Comparison of ENCODE assay signal across 8 cellular contexts in the genomic region with DNA sequence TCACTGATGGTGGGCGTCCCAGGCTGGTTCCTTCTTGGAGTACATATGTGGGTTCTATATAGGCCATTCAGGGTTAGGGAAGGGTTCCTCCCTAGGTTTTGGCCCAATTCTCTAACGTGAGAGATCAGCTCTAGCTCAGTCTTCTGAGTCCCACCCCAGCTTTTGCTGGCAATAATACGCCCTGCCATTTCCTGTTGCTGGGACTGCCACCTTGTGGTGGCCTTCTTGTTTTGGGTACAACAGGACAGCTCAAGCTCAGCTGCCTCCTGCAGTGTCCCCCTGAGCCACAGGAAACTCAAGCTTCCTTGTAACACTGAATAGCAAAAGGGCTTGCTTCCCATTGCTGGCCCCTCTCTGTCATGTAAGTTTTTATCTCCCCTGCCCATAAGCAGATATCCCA.
DNase-seq lines count a peak whose midpoint lies in the region; ATAC-seq and TF ChIP-seq lines count a peak whose summit lies in the region.

No MANE protein-coding gene starts in this region.

- H3K27ac Mint-ChIP-seq in CD8-positive, alpha-beta T cell = no peak overlapping the region
- peak overlapping the region; percentile 34 for H3K27ac Mint-ChIP-seq in T-helper 17 cell
- H3K27ac Mint-ChIP-seq in stimulated activated naive CD8-positive, alpha-beta T cell treated with anti-CD3 and anti-CD28 coated beads, Interleukin-15, amount 100 ng/mL, for 72 hours = peak overlapping the region in 1 of 2 donors; percentile 65

- POLR2A ChIA-PET in CD8-positive, alpha-beta T cell (lab: Charles Lee) = interaction anchor here (0.5 to 1.5 kb wide), 3 partner anchors 73 to 392 kb away, joined by 3 to 7 read pairs (median 5); no protein-coding TSS in a partner anchor

- no peak overlapping the region for H3K4me3 Mint-ChIP-seq in CD8-positive, alpha-beta T cell
- H3K4me3 Mint-ChIP-seq in T-helper 17 cell = peak overlapping the region; percentile 25
- H3K4me3 Mint-ChIP-seq in stimulated activated naive CD8-positive, alpha-beta T cell treated with anti-CD3 and anti-CD28 coated beads, Interleukin-15, amount 100 ng/mL, for 72 hours = no peak overlapping the region

- in situ Hi-C loops in astrocyte of the spinal cord (cut with HindIII; ENCODE audit: low sequenced_read_pairs) = no loop called here

- H3K27me3 Mint-ChIP-seq in CD8-positive, alpha-beta T cell (ENCODE audit: low read depth) = no peaks in the 10 kb centered on the region
- no peaks in the 10 kb centered on the region for H3K27me3 Mint-ChIP-seq in T-helper 17 cell
- H3K27me3 Mint-ChIP-seq in stimulated activated naive CD8-positive, alpha-beta T cell treated with anti-CD3 and anti-CD28 coated beads, Interleukin-15, amount 100 ng/mL, for 72 hours = no peaks in the 10 kb centered on the region

- no peak overlapping the region for H3K27ac ChIP-seq in CD8-positive, alpha-beta T cell (ENCODE audit: low read depth, low read length)
- no peak overlapping the region for H3K27ac ChIP-seq in left lung

- DNase-seq in CD8-positive, alpha-beta T cell = peak; percentile 6 to 72 (median 41)
- DNase-seq in T-helper 17 cell = peak; percentile 11 to 19 (median 14)
- no peak for DNase-seq in astrocyte of the spinal cord (ENCODE audit: low read depth, low spot score)
- peak in 1 of 2 donors; percentile 39 for DNase-seq in left lung
- peak; percentile 34 to 52 for DNase-seq in stimulated activated naive CD8-positive, alpha-beta T cell treated with anti-CD3 and anti-CD28 coated beads, Interleukin-15, amount 100 ng/mL, for 72 hours

- H3K27me3 ChIP-seq in CD8-positive, alpha-beta T cell (ENCODE audit: insufficient read depth, low read length) = no peaks in the 10 kb centered on the region
- H3K27me3 ChIP-seq in left lung = no peaks in the 10 kb centered on the region

- H3K4me1 Mint-ChIP-seq in CD8-positive, alpha-beta T cell (ENCODE audit: low read depth) = peaks cover 11% of the 10 kb centered on the region
- H3K4me1 Mint-ChIP-seq in T-helper 17 cell = peaks cover 11% of the 10 kb centered on the region
- peaks cover 22% of the 10 kb centered on the region for H3K4me1 Mint-ChIP-seq in stimulated activated naive CD8-positive, alpha-beta T cell treated with anti-CD3 and anti-CD28 coated beads, Interleukin-15, amount 100 ng/mL, for 72 hours

- intact Hi-C loops in CD8-positive, alpha-beta T cell (cut with DNase I, micrococcal nuclease) = loop anchor here (1.0 to 10.0 kb wide), 3 partner anchors 286 to 1708 kb away; no protein-coding TSS in a partner anchor
- intact Hi-C loops in left lung (cut with DNase I) = loop anchor here in 1 of 2 donors (10.0 kb wide), 1 partner anchor 292 kb away; no protein-coding TSS in a partner anchor

- peak; percentile 86 for ATAC-seq in CD8-positive, alpha-beta T cell
- ATAC-seq in GM18870 (IDR thresholded peaks at IDR 0.05; ENCODE audit: unreplicated experiment) (peak; percentile 58), HG03354 (IDR thresholded peaks at IDR 0.05; ENCODE audit: poor library complexity, severe bottlenecking, unreplicated experiment) (peak; percentile 82), T-helper 17 cell (peak; percentile 80), left lung (peak; percentile 42), HG03571 (IDR thresholded peaks at IDR 0.05; ENCODE audit: unreplicated experiment) (no peak)
- ATAC-seq in stimulated activated naive CD8-positive, alpha-beta T cell treated with anti-CD3 and anti-CD28 coated beads, Interleukin-15, amount 100 ng/mL, for 72 hours = peak; percentile 87

- peaks cover 9% of the 10 kb centered on the region for H3K4me1 ChIP-seq in CD8-positive, alpha-beta T cell (ENCODE audit: insufficient read depth, low read length)
- H3K4me1 ChIP-seq in left lung = no peaks in the 10 kb centered on the region

- CTCF ChIA-PET in CD8-positive, alpha-beta T cell (lab: Charles Lee) = interaction anchor here (0.7 to 1.5 kb wide), 15 partner anchors 15 to 288 kb away, joined by 3 to 8 read pairs (median 4); no protein-coding TSS in a partner anchor

- TF ChIP-seq CTCF in CD8-positive, alpha-beta T cell (IDR thresholded peaks at IDR 0.05) = peak; percentile 45
- TF ChIP-seq CTCF in astrocyte of the spinal cord (IDR thresholded peaks at IDR 0.05; ENCODE audit: low read depth, low read length) = peak; percentile 35
- TF ChIP-seq CTCF in left lung (IDR thresholded peaks at IDR 0.05) = peak in 1 of 2 donors; percentile 44

- H3K9me3 Mint-ChIP-seq in CD8-positive, alpha-beta T cell = no peaks in the 10 kb centered on the region
- H3K9me3 Mint-ChIP-seq in stimulated activated naive CD8-positive, alpha-beta T cell treated with anti-CD3 and anti-CD28 coated beads, Interleukin-15, amount 100 ng/mL, for 72 hours = peaks cover 5 to 7% of the 10 kb centered on the region in 2 donors

- H3K4me3 ChIP-seq in CD8-positive, alpha-beta T cell (ENCODE audit: low read depth, low read length) = no peak overlapping the region
- H3K4me3 ChIP-seq in astrocyte of the spinal cord (ENCODE audit: low read depth, low read length) (no peak overlapping the region), left lung (no peak overlapping the region)

- H3K36me3 Mint-ChIP-seq in CD8-positive, alpha-beta T cell = peaks cover 2% of the 10 kb centered on the region
- H3K36me3 Mint-ChIP-seq in T-helper 17 cell (ENCODE audit: low read depth) = peaks cover 3% of the 10 kb centered on the region

- no peaks in the 10 kb centered on the region for H3K9me3 ChIP-seq in CD8-positive, alpha-beta T cell (ENCODE audit: low read length)
- H3K9me3 ChIP-seq in T-helper 17 cell (ENCODE audit: control insufficient read depth, low read length, poor library complexity, severe bottlenecking) = no peaks in the 10 kb centered on the region
- H3K9me3 ChIP-seq in left lung = peaks cover 0 to 6% of the 10 kb centered on the region in 2 donors

- no peaks in the 10 kb centered on the region for H3K36me3 ChIP-seq in CD8-positive, alpha-beta T cell (ENCODE audit: insufficient read depth, low read length)
- H3K36me3 ChIP-seq in left lung = peaks cover 0 to 14% of the 10 kb centered on the region in 2 donors
